Comparison of ENCODE assay signal across 8 cellular contexts in the genomic region with DNA sequence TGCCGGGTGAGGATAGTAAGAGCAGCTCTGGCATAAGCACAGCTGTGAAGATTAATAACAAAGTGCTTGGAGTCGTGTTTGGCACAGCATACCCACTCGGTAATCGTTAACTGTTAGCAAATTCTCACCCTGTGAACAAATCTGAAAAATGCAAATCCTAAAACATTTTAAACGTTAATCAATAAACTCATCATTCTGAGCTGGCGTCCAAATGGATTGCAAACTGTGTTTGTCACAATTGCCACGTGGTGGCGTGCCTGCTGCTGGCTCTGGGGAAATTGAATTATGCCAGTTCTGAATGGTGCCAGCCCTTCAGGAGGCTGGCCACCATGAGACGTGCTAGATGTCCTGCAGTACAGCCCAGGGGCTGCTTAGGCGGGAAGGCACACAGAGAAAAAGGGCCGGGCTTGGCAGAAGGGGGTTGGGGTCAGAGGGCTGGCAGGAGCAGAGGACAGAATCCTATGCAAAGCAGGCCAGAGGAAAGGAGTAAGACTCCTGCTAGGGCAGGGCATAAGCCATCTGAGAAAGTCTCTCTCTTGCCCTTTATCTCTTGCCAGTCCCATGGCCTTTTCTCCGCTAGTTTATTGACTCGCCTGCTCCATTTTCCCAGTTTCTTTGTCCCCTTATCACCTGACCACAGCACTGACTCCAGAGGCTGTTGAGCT.
A peak's percentile ranks its signal among the peaks of the same experiment; 100 is the strongest.
DNase-seq lines count a peak whose midpoint lies in the region; ATAC-seq and TF ChIP-seq lines count a peak whose summit lies in the region.

No MANE protein-coding gene starts in this region.

- DNase-seq in NCI-H2227 (lab: John Stamatoyannopoulos, UW; ENCODE audit: unreplicated experiment) (peak; percentile 49), NCI-H2227 treated with DMSO at 0.1 percent for 48 hours (lab: John Stamatoyannopoulos, UW) (no peak), NCI-H128 (lab: John Stamatoyannopoulos, UW; ENCODE audit: unreplicated experiment) (peak; percentile 38), astrocyte of the spinal cord (ENCODE audit: low read depth, low spot score) (no peak), pons (ENCODE audit: low spot score) (peak; percentile 59)
- DNase-seq in effector CD4-positive, alpha-beta T cell = no peak

- ATAC-seq in HG03571 (IDR thresholded peaks at IDR 0.05; ENCODE audit: unreplicated experiment) (no peak), HG03045 (IDR thresholded peaks at IDR 0.05; ENCODE audit: unreplicated experiment) (no peak)

- in situ Hi-C loops in astrocyte of the spinal cord (cut with HindIII; ENCODE audit: low sequenced_read_pairs) = no loop called here

- peak; percentile 60 for TF ChIP-seq CTCF in astrocyte of the spinal cord (IDR thresholded peaks at IDR 0.05; ENCODE audit: low read depth, low read length)

- no peak overlapping the region for H3K4me3 ChIP-seq in astrocyte of the spinal cord (ENCODE audit: low read depth, low read length)

Comparison
In these comparisons a context has a peak if more than half of its experiments do, and no peak if none do; other contexts are left out.
1. DNase-seq: peak in NCI-H2227 (single experiment), NCI-H128 (single experiment) and pons (single experiment); none in NCI-H2227 treated with DMSO at 0.1 percent for 48 hours (single experiment), astrocyte of the spinal cord (single experiment) and effector CD4-positive, alpha-beta T cell (single experiment).